ENCODE assay signal across 9 cellular contexts in genomic region chr12:81078469-81079196, GRCh38. TPM values are rescaled to one million over a fixed set of nuclear protein-coding genes. Genes with fewer than 3 reads are reported as not detected.
DNase-seq lines count a peak whose midpoint lies in the region; ATAC-seq and TF ChIP-seq lines count a peak whose summit lies in the region.
"Had no signal": no experiment of that assay in that cellular context is flagged by ENCODE, and none has a peak within 500 bp of the region (broad histone marks: within the 10 kb centered on the region; RNA-seq: fewer than 3 reads in every experiment).

No MANE protein-coding gene starts in this region.

- peaks cover 4% of the 10 kb centered on the region for H3K9me3 Mint-ChIP-seq in activated naive CD4-positive, alpha-beta T cell treated with anti-CD3 and anti-CD28 coated beads for 36 hours

- peaks cover 7% of the 10 kb centered on the region; the same call in 1 of the 2 replicates for H3K4me1 ChIP-seq in GM23248 (ENCODE audit: insufficient read depth)

- peaks cover 23% of the 10 kb centered on the region for H3K27me3 Mint-ChIP-seq in activated naive CD4-positive, alpha-beta T cell treated with anti-CD3 and anti-CD28 coated beads for 36 hours (ENCODE audit: low read depth)

- H3K36me3 Mint-ChIP-seq in activated naive CD4-positive, alpha-beta T cell treated with anti-CD3 and anti-CD28 coated beads for 36 hours (ENCODE audit: low read depth), result no peaks in the 10 kb centered on the region

- H3K79me2 ChIP-seq in GM23248 (ENCODE audit: insufficient read depth), result no peaks in the 10 kb centered on the region

- H4K20me1 ChIP-seq in GM23248 (ENCODE audit: insufficient read depth), result no peaks in the 10 kb centered on the region

- TF ChIP-seq CTCF in retinal pigment epithelial cell (conservative IDR thresholded peaks at IDR 0.05; ENCODE audit: low read depth, low read length), result no peak

- no peak overlapping the region for H3K27ac Mint-ChIP-seq in activated naive CD4-positive, alpha-beta T cell treated with anti-CD3 and anti-CD28 coated beads for 36 hours

- no peak overlapping the region for H3K27ac ChIP-seq in GM23248

- H3K27me3 ChIP-seq in GM23248 (replicated peaks; ENCODE audit: insufficient read depth), result no peaks in the 10 kb centered on the region

- 2 to 4% methylated on average over 10 of the region's 10 CpGs for WGBS in GM23248 (ENCODE audit: low coverage in 1 of 2, low lambda C conversion rate in 2 of 2, missing lambda C conversion rate in 2 of 2), 2 experiments

- H3K9me3 ChIP-seq in GM23248 (ENCODE audit: low read depth), result no peaks in the 10 kb centered on the region

- intact Hi-C loops in activated naive CD4-positive, alpha-beta T cell treated with anti-CD3 and anti-CD28 coated beads for 36 hours (cut with micrococcal nuclease), result no loop called here

- no peaks in the 10 kb centered on the region for H3K4me1 Mint-ChIP-seq in activated naive CD4-positive, alpha-beta T cell treated with anti-CD3 and anti-CD28 coated beads for 36 hours (ENCODE audit: low read depth)

- H3K9ac ChIP-seq in GM23248, result peak overlapping the region; percentile 54

- H3K36me3 ChIP-seq in GM23248 (ENCODE audit: low read depth), result no peaks in the 10 kb centered on the region

- H3K4me3 ChIP-seq in GM23248 (peak overlapping the region; percentile 70), iPS-11a (ENCODE audit: low read depth, low read length) (peak overlapping the region; percentile 83), retinal pigment epithelial cell (ENCODE audit: low read length) (peak overlapping the region; percentile 75)

- peak overlapping the region; percentile 90 for H2AFZ ChIP-seq in GM23248

- ATAC-seq in activated CD4-positive, CD25-positive, alpha-beta regulatory T cell treated with anti-CD3 and anti-CD28 coated beads, Interleukin-2, amount 50 U/mL, for 24 hours, result no peak

- CTCF ChIA-PET in activated naive CD4-positive, alpha-beta T cell treated with anti-CD3 and anti-CD28 coated beads for 36 hours (lab: Charles Lee), result no interaction called here

- H3F3A ChIP-seq in GM23248 (ENCODE audit: insufficient read depth), result no peaks in the 10 kb centered on the region

- peak overlapping the region; percentile 91 for H3K4me2 ChIP-seq in GM23248 (ENCODE audit: unreplicated experiment)

- no peaks in the 10 kb centered on the region for H3K9me2 ChIP-seq in GM23248 (ENCODE audit: insufficient read depth)

- DNase-seq in GM23248 (peak; percentile 71), astrocyte of the hippocampus (ENCODE audit: low read depth, low spot score) (peak; percentile 66), retinal pigment epithelial cell (ENCODE audit: low read depth) (peak; percentile 73), NCI-H1436 treated with DMSO at 0.1 percent for 48 hours (lab: John Stamatoyannopoulos, UW) (no peak)
- no peak for DNase-seq in activated naive CD4-positive, alpha-beta T cell treated with anti-CD3 and anti-CD28 coated beads for 36 hours
- no peak for DNase-seq in stimulated activated CD4-positive, alpha-beta T cell treated with anti-CD3 and anti-CD28 coated beads, Interleukin-4, amount 100 ng/mL, for 4 hours
- DNase-seq: activated CD4-positive, alpha-beta T cell treated with anti-CD3 and anti-CD28 coated beads, Interleukin-2, amount 50 U/mL, for 48 hours had no signal

- in situ Hi-C loops in GM23248 (cut with MboI), result no loop called here

- no peak overlapping the region for H3K4me3 Mint-ChIP-seq in activated naive CD4-positive, alpha-beta T cell treated with anti-CD3 and anti-CD28 coated beads for 36 hours

RNA-seq across cellular contexts. Expression of gene ACSS3, which starts 0.8 kb away (rescaled TPM):
- 1.9 and 3.2 TPM in 2 replicates for total RNA-seq in GM23248 (2014; rRNA removed; shearing (Covaris generic))
- 1.4 and 1.5 TPM in 2 replicates for polyA plus RNA-seq in GM23248 (2016; fragmentation: Nextera tagmentation; extraction: Ambion mirVana)
- not detected for total RNA-seq in activated naive CD4-positive, alpha-beta T cell treated with anti-CD3 and anti-CD28 coated beads for 36 hours

Comparison
In these comparisons a context has a peak if more than half of its experiments do, and no peak if none do; other contexts are left out.
1. DNase-seq: peak in GM23248 (single experiment), astrocyte of the hippocampus (single experiment) and retinal pigment epithelial cell (single experiment); none in activated naive CD4-positive, alpha-beta T cell treated with anti-CD3 and anti-CD28 coated beads for 36 hours (single experiment), stimulated activated CD4-positive, alpha-beta T cell treated with anti-CD3 and anti-CD28 coated beads, Interleukin-4, amount 100 ng/mL, for 4 hours (0 of 2) and NCI-H1436 treated with DMSO at 0.1 percent for 48 hours (single experiment).
2. Peak in every context shown above with its lines, with median percentiles within 50 percentile points of each other: H3K4me3 ChIP-seq.